26 cellular contexts compared by ENCODE assay signal in genomic region chr12:108587826-108588225, GRCh38. TPM values are rescaled to one million over a fixed set of nuclear protein-coding genes. Genes with fewer than 3 reads are reported as not detected.
A peak's percentile ranks its signal among the peaks of the same experiment; 100 is the strongest.
DNase-seq lines count a peak whose midpoint lies in the region; ATAC-seq lines count a peak whose summit lies in the region.
"Had no signal": no experiment of that assay in that cellular context is flagged by ENCODE, and none has a peak within 500 bp of the region (broad histone marks: within the 10 kb centered on the region; RNA-seq: fewer than 3 reads in every experiment).

No MANE protein-coding gene starts in this region.

- peak overlapping the region in 1 of 2 experiments; percentile 76 for H2BK12ac ChIP-seq in mesenchymal stem cell (ENCODE audit: low read length in 2 of 2)

- H3K4me3 ChIP-seq in mesenchymal stem cell (ENCODE audit: insufficient read depth in 1 of 2, low read depth in 1 of 2, low read length in 2 of 2): no peak overlapping the region
- H3K4me3 ChIP-seq: gastrocnemius medialis, GM23338, skin epidermis had no signal

- H3K9ac ChIP-seq in mesenchymal stem cell (ENCODE audit: low read length): no peak overlapping the region
- H3K9ac ChIP-seq: parathyroid adenoma had no signal

- no peak overlapping the region for H3K4ac ChIP-seq in mesenchymal stem cell (ENCODE audit: low read depth in 1 of 2, low read length in 2 of 2)

- H3K4me1 ChIP-seq in mesenchymal stem cell (ENCODE audit: control insufficient read depth, insufficient read depth, low read depth, low read length): peaks cover 29% of the 10 kb centered on the region
- H3K4me1 ChIP-seq: gastrocnemius medialis, parathyroid adenoma had no signal

- peak overlapping the region; percentile 85 for H2AK5ac ChIP-seq in mesenchymal stem cell (ENCODE audit: low read length, severe bottlenecking)

- no peak overlapping the region for H3K4me2 ChIP-seq in mesenchymal stem cell (ENCODE audit: low read length, poor library complexity, severe bottlenecking)
- H3K4me2 ChIP-seq: GM23338 had no signal

- ATAC-seq in HG03045 (IDR thresholded peaks at IDR 0.05; ENCODE audit: unreplicated experiment): no peak
- no peak for ATAC-seq in HG02884 (IDR thresholded peaks at IDR 0.05; ENCODE audit: unreplicated experiment)
- ATAC-seq: activated CD8-positive, alpha-beta T cell treated with anti-CD3 and anti-CD28 coated beads for 36 hours; esophagus mucosa; gastrocnemius medialis; GM23338; left lobe of liver; Panc1 had no signal

- no peak overlapping the region for H2BK5ac ChIP-seq in mesenchymal stem cell (ENCODE audit: low read depth, low read length, poor library complexity, severe bottlenecking)

- peaks cover 0 to 22% of the 10 kb centered on the region in 2 experiments for H3K36me3 ChIP-seq in mesenchymal stem cell (ENCODE audit: control insufficient read depth in 1 of 2, insufficient read depth in 2 of 2, low read depth in 1 of 2, low read length in 2 of 2)
- H3K36me3 ChIP-seq: gastrocnemius medialis had no signal

- peak overlapping the region in 1 of 2 experiments; percentile 43 for H3K23ac ChIP-seq in mesenchymal stem cell (ENCODE audit: low read length in 2 of 2)

- no peak overlapping the region for H3K27ac ChIP-seq in mesenchymal stem cell (ENCODE audit: low read length, poor library complexity, severe bottlenecking)
- H3K27ac ChIP-seq: 22Rv1, gastrocnemius medialis, parathyroid adenoma had no signal

- H2AFZ ChIP-seq in mesenchymal stem cell (ENCODE audit: low read depth, low read length): no peak overlapping the region
- H2AFZ ChIP-seq: GM23338, parathyroid adenoma had no signal

- H3K79me1 ChIP-seq in mesenchymal stem cell (replicated peaks; ENCODE audit: low read length, poor library complexity, severe bottlenecking): no peaks in the 10 kb centered on the region

- no peaks in the 10 kb centered on the region for H3K9me3 ChIP-seq in mesenchymal stem cell (ENCODE audit: control insufficient read depth, low read length)
- H3K9me3 ChIP-seq: gastrocnemius medialis had no signal

- H3K14ac ChIP-seq in mesenchymal stem cell (ENCODE audit: low read length in 2 of 2): peak overlapping the region in 1 of 2 experiments; percentile 76

- H4K8ac ChIP-seq in mesenchymal stem cell (ENCODE audit: low read length): peak overlapping the region; percentile 59

- peak; percentile 27 for DNase-seq in DMS 273 (lab: John Stamatoyannopoulos, UW; ENCODE audit: unreplicated experiment)
- DNase-seq in DMS 273 treated with DMSO at 0.1 percent for 48 hours (lab: John Stamatoyannopoulos, UW): no peak
- peak in 37 of 58 donors; percentile 10 to 78 (median 50) for DNase-seq in anterior cingulate cortex (lab: John Stamatoyannopoulos, UW)
- no peak for DNase-seq in mesenchymal stem cell
- peak; percentile 70 for DNase-seq in putamen (ENCODE audit: low spot score)
- no peak for DNase-seq in SHP77 (lab: John Stamatoyannopoulos, UW)
- DNase-seq: activated CD4-positive, CD25-positive, alpha-beta regulatory T cell; activated CD8-positive, alpha-beta T cell treated with anti-CD3 and anti-CD28 coated beads for 36 hours; activated naive CD4-positive, alpha-beta T cell; DND-41; effector CD4-positive, alpha-beta T cell; gastrocnemius medialis; KG1; NCI-H187; NCI-H2227 treated with DMSO at 0.1 percent for 48 hours; stimulated activated CD4-positive, alpha-beta T cell treated with anti-CD3 and anti-CD28 coated beads, Interleukin-2, amount 100 ng/mL, for 48 hours; T-helper 9 cell had no signal

- peak overlapping the region in 1 of 2 experiments; percentile 69 for H3K18ac ChIP-seq in mesenchymal stem cell (ENCODE audit: low read depth in 1 of 2, low read length in 2 of 2)

- no peaks in the 10 kb centered on the region for H3K27me3 ChIP-seq in mesenchymal stem cell (ENCODE audit: control insufficient read depth in 1 of 2, insufficient read depth in 1 of 2, low read length in 2 of 2)
- H3K27me3 ChIP-seq: gastrocnemius medialis had no signal

- H2BK15ac ChIP-seq in mesenchymal stem cell (ENCODE audit: low read depth, poor library complexity, severe bottlenecking): peak overlapping the region; percentile 90

- peak overlapping the region; percentile 85 for H4K91ac ChIP-seq in mesenchymal stem cell (ENCODE audit: low read length)

- peak overlapping the region; percentile 42 for H2BK120ac ChIP-seq in mesenchymal stem cell (ENCODE audit: low read depth, low read length)

- WGBS in mesenchymal stem cell: 61% methylated on average over 4 of the region's 4 CpGs

RNA-seq across cellular contexts. Expression of gene TMEM119, which starts 10.1 kb away (rescaled TPM):
- 108 TPM for polyA plus RNA-seq in mesenchymal stem cell (2013, experiment 1 of 2)
- polyA plus RNA-seq in mesenchymal stem cell (2013, experiment 2 of 2): 109 TPM

RNA-seq across cellular contexts. Expression of gene ISCU, which starts 25.4 kb away (rescaled TPM):
- polyA plus RNA-seq in mesenchymal stem cell (2013, experiment 1 of 2): 128 TPM
- polyA plus RNA-seq in mesenchymal stem cell (2013, experiment 2 of 2): 129 TPM

RNA-seq across cellular contexts. Expression of gene SART3, which starts 26.9 kb away (rescaled TPM):
- 15.8 TPM for polyA plus RNA-seq in mesenchymal stem cell (2013, experiment 1 of 2)
- 15.4 TPM for polyA plus RNA-seq in mesenchymal stem cell (2013, experiment 2 of 2)

RNA-seq across cellular contexts. Expression of gene SELPLG, which starts 45.9 kb away (rescaled TPM):
- 2.0 TPM for polyA plus RNA-seq in mesenchymal stem cell (2013, experiment 1 of 2)
- polyA plus RNA-seq in mesenchymal stem cell (2013, experiment 2 of 2): 2.2 TPM

Comparison
In these comparisons a context has a peak if more than half of its experiments do, and no peak if none do; other contexts are left out.
1. DNase-seq: peak in DMS 273 (single experiment), anterior cingulate cortex (37 of 58) and putamen (single experiment); none in DMS 273 treated with DMSO at 0.1 percent for 48 hours (single experiment), mesenchymal stem cell (single experiment) and SHP77 (0 of 2).